24 cellular contexts compared by ENCODE assay signal in genomic region chr1:167746988-167747655, GRCh38. TPM values are rescaled to one million over a fixed set of nuclear protein-coding genes. Genes with fewer than 3 reads are reported as not detected.
DNase-seq lines count a peak whose midpoint lies in the region; ATAC-seq, FAIRE-seq and TF ChIP-seq lines count a peak whose summit lies in the region.
"Had no signal": no experiment of that assay in that cellular context is flagged by ENCODE, and none has a peak within 500 bp of the region (broad histone marks: within the 10 kb centered on the region; RNA-seq: fewer than 3 reads in every experiment).

No MANE protein-coding gene starts in this region.

- H3K4me3 ChIP-seq in GM12878 = no peak overlapping the region
- H3K4me3 ChIP-seq in smooth muscle cell = no peak overlapping the region
- H3K4me3 ChIP-seq in coronary artery = no peak overlapping the region
- H3K4me3 ChIP-seq: HAP-1, left lung, MG63, thyroid gland had no signal

- intact Hi-C loops in GM12878 (cut with micrococcal nuclease; ENCODE audit: unreplicated experiment) (no loop called here), natural killer cell (cut with micrococcal nuclease) (no loop called here)

- peaks cover 10% of the 10 kb centered on the region for H3K4me1 ChIP-seq in GM12878 (ENCODE audit: control insufficient read depth, insufficient read depth, low read length)
- peaks cover 10% of the 10 kb centered on the region for H3K4me1 ChIP-seq in smooth muscle cell (ENCODE audit: low read depth)

- peak overlapping the region; percentile 67 for H2AFZ ChIP-seq in GM12878 (ENCODE audit: control insufficient read depth, low read depth, low read length)
- H2AFZ ChIP-seq in smooth muscle cell (ENCODE audit: low read depth) = no peak overlapping the region

- no peak for TF ChIP-seq RAD21 in GM12878 (IDR thresholded peaks at IDR 0.05; ENCODE audit: insufficient read depth, low read depth, low read length)

- DNase-seq in GM12878 (ENCODE audit: low read depth, low spot score) (no peak), smooth muscle cell (lab: John Stamatoyannopoulos, UW; ENCODE audit: unreplicated experiment) (no peak), coronary artery (ENCODE audit: low spot score) (no peak), cerebellum (ENCODE audit: low spot score) (no peak), natural killer cell (no peak)
- DNase-seq in activated effector memory CD4-positive, alpha-beta T cell treated with anti-CD3 and anti-CD28 coated beads, Interleukin-2, amount 50 U/mL, for 16 hours = no peak
- DNase-seq: activated CD4-positive, alpha-beta T cell treated with anti-CD3 and anti-CD28 coated beads for 36 hours; activated T-cell treated with anti-CD3 and anti-CD28 coated beads, Interleukin-2, amount 50 U/mL, for 24 hours; CD8-positive, alpha-beta T cell; DMS 273 treated with DMSO at 0.1 percent for 48 hours; left lung; MG63; NCI-H2081; NCI-H226; NCI-H69; stimulated activated naive CD8-positive, alpha-beta T cell treated with anti-CD3 and anti-CD28 coated beads, Interleukin-15, amount 100 ng/mL, for 72 hours; T-helper 2 cell; thyroid gland had no signal

- no peaks in the 10 kb centered on the region for H3F3A ChIP-seq in smooth muscle cell (ENCODE audit: low read depth)

- H3K36me3 ChIP-seq in GM12878 (ENCODE audit: control insufficient read depth in 2 of 2, insufficient read depth in 2 of 2, low read length in 1 of 2) (0 out of 4 replicates have a peak, but pooled peaks cover 0 to 3% of the 10 kb centered on the region in 2 experiments), smooth muscle cell (ENCODE audit: low read depth) (no peaks in the 10 kb centered on the region)
- H3K36me3 ChIP-seq: HAP-1, left lung, MG63, thyroid gland had no signal

- H3K36me3 Mint-ChIP-seq in natural killer cell = no peaks in the 10 kb centered on the region
- H3K36me3 Mint-ChIP-seq: CD8-positive, alpha-beta T cell had no signal

- H3K27me3 Mint-ChIP-seq in natural killer cell (ENCODE audit: low read depth in 2 of 2) = peaks cover 0 to 2% of the 10 kb centered on the region in 2 donors
- H3K27me3 Mint-ChIP-seq: activated CD4-positive, alpha-beta T cell treated with anti-CD3 and anti-CD28 coated beads for 36 hours; activated T-cell treated with anti-CD3 and anti-CD28 coated beads, Interleukin-2, amount 50 U/mL, for 24 hours; brain; stimulated activated naive CD8-positive, alpha-beta T cell treated with anti-CD3 and anti-CD28 coated beads, Interleukin-15, amount 100 ng/mL, for 72 hours had no signal

- BruUV-seq in GM12878 (replicated peaks; lab: Mats Ljungman, UMichigan) = no TSS peak

- RAD21 ChIA-PET in GM12878 (lab: Charles Lee; ENCODE audit: unreplicated experiment) = no interaction called here

- peak overlapping the region; percentile 40; the same call in 1 of the 2 replicates for H3K9ac ChIP-seq in GM12878 (ENCODE audit: control insufficient read depth, insufficient read depth, low read length)
- no peak overlapping the region for H3K9ac ChIP-seq in smooth muscle cell (ENCODE audit: low read depth)

- H3K9me3 Mint-ChIP-seq in natural killer cell = no peaks in the 10 kb centered on the region
- H3K9me3 Mint-ChIP-seq: activated T-cell treated with anti-CD3 and anti-CD28 coated beads, Interleukin-2, amount 50 U/mL, for 24 hours; CD8-positive, alpha-beta T cell; stimulated activated naive CD8-positive, alpha-beta T cell treated with anti-CD3 and anti-CD28 coated beads, Interleukin-15, amount 100 ng/mL, for 72 hours had no signal

- H3K79me2 ChIP-seq in GM12878 (ENCODE audit: control insufficient read depth, insufficient read depth, low read length) = peaks cover 47% of the 10 kb centered on the region
- H3K79me2 ChIP-seq in smooth muscle cell (ENCODE audit: low read depth) = peaks cover 100% of the 10 kb centered on the region

- TF ChIP-seq POLR2A in GM12878 (IDR thresholded peaks at IDR 0.05; ENCODE audit: low read depth, low read length) = no peak

- ATAC-seq in GM19397 (IDR thresholded peaks at IDR 0.05; ENCODE audit: unreplicated experiment) (peak; percentile 73), HG03558 (IDR thresholded peaks at IDR 0.05; ENCODE audit: extremely low read depth, unreplicated experiment) (peak; percentile 67), GM12878 (no peak), natural killer cell (no peak)
- ATAC-seq: activated CD4-positive, alpha-beta T cell treated with anti-CD3 and anti-CD28 coated beads for 36 hours; CD8-positive, alpha-beta T cell; left lung; SK-N-SH treated with all-trans-retinoic acid at 6 μM for 48 hours; stimulated activated naive CD8-positive, alpha-beta T cell treated with anti-CD3 and anti-CD28 coated beads, Interleukin-15, amount 100 ng/mL, for 72 hours had no signal

- peak overlapping the region; percentile 41 for H3K27ac ChIP-seq in GM12878 (ENCODE audit: control insufficient read depth, insufficient read depth)
- H3K27ac ChIP-seq in smooth muscle cell (ENCODE audit: low read depth) = peak overlapping the region; percentile 40
- no peak overlapping the region for H3K27ac ChIP-seq in coronary artery
- H3K27ac ChIP-seq: left lung, thyroid gland had no signal

- peaks cover 0 to 6% of the 10 kb centered on the region in 2 donors for H3K4me1 Mint-ChIP-seq in natural killer cell

- in situ Hi-C loops in GM12878 (cut with MboI) = no loop called here

- CTCF ChIA-PET in GM12878 (lab: Yijun Ruan, JAX) = no interaction called here

- 48% methylated on average over 7 of the region's 7 CpGs for WGBS in GM12878 (ENCODE audit: insufficient coverage, insufficient replicate concordance, low lambda C conversion rate, missing lambda C conversion rate)
- WGBS in smooth muscle cell (ENCODE audit: low lambda C conversion rate) = 89% methylated on average over 7 of the region's 7 CpGs

- H3K27me3 ChIP-seq in GM12878 (replicated peaks in 1 of 2; ENCODE audit: control insufficient read depth in 2 of 2, insufficient read depth in 2 of 2, low read length in 1 of 2) (no peaks in the 10 kb centered on the region), smooth muscle cell (ENCODE audit: low read depth) (no peaks in the 10 kb centered on the region)
- H3K27me3 ChIP-seq: left lung, MG63, thyroid gland had no signal

- H4K20me1 ChIP-seq in GM12878 (ENCODE audit: control insufficient read depth, insufficient read depth) (no peaks in the 10 kb centered on the region), smooth muscle cell (ENCODE audit: low read depth) (peaks cover 100% of the 10 kb centered on the region)

- H3K9me3 ChIP-seq in GM12878 (replicated peaks; ENCODE audit: control insufficient read depth, insufficient read depth, low read length) = no peaks in the 10 kb centered on the region
- no peaks in the 10 kb centered on the region for H3K9me3 ChIP-seq in smooth muscle cell (replicated peaks; ENCODE audit: low read depth)
- H3K9me3 ChIP-seq: HAP-1, left lung, MG63, thyroid gland had no signal

- no peak for FAIRE-seq in GM12878 (lab: Jason Lieb, UNC)
- FAIRE-seq: islet of Langerhans had no signal

- TF ChIP-seq EP300 in GM12878 (IDR thresholded peaks at IDR 0.05; ENCODE audit: borderline replicate concordance in 1 of 2, control insufficient read depth in 1 of 2, low read depth in 2 of 2, low read length in 2 of 2) = no peak

- POLR2A ChIA-PET in GM12878 (lab: Charles Lee) = no interaction called here

- SMC1A ChIA-PET in GM12878 (lab: Charles Lee; ENCODE audit: uncharacterized antibody, unreplicated experiment) = no interaction called here

- no peak for TF ChIP-seq CTCF in GM12878 (IDR thresholded peaks at IDR 0.05 in 2 of 3, conservative IDR thresholded peaks at IDR 0.05 in 1 of 3; ENCODE audit: control insufficient read depth in 2 of 3, extremely low read depth in 1 of 3, insufficient read depth in 1 of 3, low read depth in 3 of 3, low read length in 3 of 3)
- TF ChIP-seq CTCF in smooth muscle cell (IDR thresholded peaks at IDR 0.05; ENCODE audit: borderline replicate concordance, insufficient read depth, poor library complexity, severe bottlenecking) = no peak
- TF ChIP-seq CTCF in coronary artery (IDR thresholded peaks at IDR 0.05) = no peak
- no peak for TF ChIP-seq CTCF in natural killer cell (IDR thresholded peaks at IDR 0.05)

- no peak overlapping the region for H3K4me3 Mint-ChIP-seq in natural killer cell
- H3K4me3 Mint-ChIP-seq: activated CD4-positive, alpha-beta T cell treated with anti-CD3 and anti-CD28 coated beads for 36 hours; activated T-cell treated with anti-CD3 and anti-CD28 coated beads, Interleukin-2, amount 50 U/mL, for 24 hours; brain; CD8-positive, alpha-beta T cell; stimulated activated naive CD8-positive, alpha-beta T cell treated with anti-CD3 and anti-CD28 coated beads, Interleukin-15, amount 100 ng/mL, for 72 hours had no signal

- H3K4me2 ChIP-seq in GM12878 (ENCODE audit: control insufficient read depth, insufficient read depth) (peak overlapping the region; percentile 65), smooth muscle cell (no peak overlapping the region)

- no peak overlapping the region for H3K27ac Mint-ChIP-seq in natural killer cell
- H3K27ac Mint-ChIP-seq: activated CD4-positive, alpha-beta T cell treated with anti-CD3 and anti-CD28 coated beads for 36 hours; activated T-cell treated with anti-CD3 and anti-CD28 coated beads, Interleukin-2, amount 50 U/mL, for 24 hours; CD8-positive, alpha-beta T cell; stimulated activated naive CD8-positive, alpha-beta T cell treated with anti-CD3 and anti-CD28 coated beads, Interleukin-15, amount 100 ng/mL, for 72 hours had no signal

RNA-seq across cellular contexts. Expression of gene MPZL1, which starts 25.3 kb away (rescaled TPM):
- 68.4 and 72.7 TPM in 2 replicates for total RNA-seq in GM12878 (2013; cell fraction: nucleolus; rRNA removed)
- total RNA-seq in GM12878 (2014; rRNA removed) = 40.6 and 44.5 TPM in 2 replicates
- 45.4 and 46.4 TPM in 2 replicates for total RNA-seq in GM12878 (2014; rRNA removed; fragmentation: Illumina TruSeq; extraction: Trizol)
- total RNA-seq in GM12878 (2021) = 41.8 and 42.0 TPM in 2 replicates
- polyA plus RNA-seq in GM12878 (2011; ENCODE audit: low read depth) = 14.5 TPM
- 51.5 and 54.3 TPM in 2 replicates for polyA plus RNA-seq in GM12878 (2011; rRNA removed)
- polyA plus RNA-seq in GM12878 (2011; cell fraction: cytosol; rRNA removed) = 30.4 and 34.3 TPM in 2 replicates
- 41.2 and 50.5 TPM in 2 replicates for polyA plus RNA-seq in GM12878 (2011; cell fraction: nucleus; rRNA removed)
- 19.9 and 23.7 TPM in 2 replicates for polyA plus RNA-seq in GM12878 (2012)
- polyA plus RNA-seq in GM12878 (2014; fragmentation: Illumina TruSeq; extraction: Trizol) = 54.6 and 61.8 TPM in 2 replicates
- 10 to 100 TPM in 1 of 2 experiments, 1 to 10 TPM in 1; 9.8 to 12.0 TPM for polyA plus RNA-seq in GM12878 (2014; fragmentation: Nextera tagmentation; extraction: Ambion mirVana)
- polyA plus RNA-seq in GM12878 (2014; rRNA removed) = 38.9 and 45.4 TPM in 2 replicates
- polyA plus RNA-seq in GM12878 (2016; fragmentation: Nextera tagmentation; extraction: Ambion mirVana) = 10 to 100 TPM; 59.2 to 60.9 TPM
- 27.8 and 47.7 TPM in 2 replicates for polyA minus RNA-seq in GM12878 (2011; rRNA and poly(A)+ RNA removed)
- polyA minus RNA-seq in GM12878 (2011; cell fraction: cytosol; rRNA and poly(A)+ RNA removed) = 15.1 and 16.2 TPM in 2 replicates
- 15.6 and 20.3 TPM in 2 replicates for polyA minus RNA-seq in GM12878 (2011; cell fraction: nucleus; rRNA and poly(A)+ RNA removed)
- 250 and 264 TPM in 2 replicates for total RNA-seq in smooth muscle cell
- 276 and 303 TPM in 2 replicates for polyA plus RNA-seq in smooth muscle cell
- 134 TPM for total RNA-seq in cerebellum
- total RNA-seq in natural killer cell = 1 to 10 TPM; 3.4 to 4.6 (median 4.0) TPM

Comparison
In these comparisons a context has a peak if more than half of its experiments do, and no peak if none do; other contexts are left out.
1. ATAC-seq: peak in GM19397 (single experiment) and HG03558 (single experiment); none in GM12878 (single experiment) and natural killer cell (0 of 3).
2. H3K27ac ChIP-seq: peak in GM12878 (single experiment) and smooth muscle cell (single experiment); none in coronary artery (0 of 2).
3. RNA of gene MPZL1, which starts 25.3 kb away (total RNA-seq): 250 to 264 TPM in smooth muscle cell, 134 TPM in cerebellum (single experiment) and 40.6 to 72.7 TPM in GM12878; 3.4 to 4.6 TPM in natural killer cell; every median in the first group is over 4 times any median in the second.